ENCODE assay signal across 9 cellular contexts in genomic region chr19:43638991-43639494, GRCh38. TPM values are rescaled to one million over a fixed set of nuclear protein-coding genes. Genes with fewer than 3 reads are reported as not detected.
A peak's percentile ranks its signal among the peaks of the same experiment; 100 is the strongest.
DNase-seq lines count a peak whose midpoint lies in the region; ATAC-seq and TF ChIP-seq lines count a peak whose summit lies in the region.
"Had no signal": no experiment of that assay in that cellular context is flagged by ENCODE, and none has a peak within 500 bp of the region (broad histone marks: within the 10 kb centered on the region; RNA-seq: fewer than 3 reads in every experiment).

No MANE protein-coding gene starts in this region.

- BruUV-seq in Calu3 (replicated peaks; lab: Mats Ljungman, UMichigan), result no TSS peak

- H3K36me3 Mint-ChIP-seq in Calu3 (ENCODE audit: insufficient read depth, unreplicated experiment), result peaks cover 32% of the 10 kb centered on the region

- no peak overlapping the region for H4K91ac ChIP-seq in trophoblast cell (ENCODE audit: low read depth, low read length)

- H3K79me1 ChIP-seq in trophoblast cell (ENCODE audit: low read length), result peaks cover 6% of the 10 kb centered on the region

- H3K18ac ChIP-seq in trophoblast cell (ENCODE audit: low read length), result no peak overlapping the region

- H2BK12ac ChIP-seq in trophoblast cell (ENCODE audit: low read length), result no peak overlapping the region

- H3K4me2 ChIP-seq in trophoblast cell (ENCODE audit: low read length), result peak overlapping the region; percentile 68

- intact Hi-C loops in Calu3 (cut with micrococcal nuclease; ENCODE audit: unreplicated experiment) (no loop called here), esophagus squamous epithelium (cut with DNase I) (no loop called here), testis (cut with DNase I; ENCODE audit: low total_unique reads) (no loop called here)

- no peak overlapping the region for H2AK5ac ChIP-seq in trophoblast cell (ENCODE audit: low read length)

- no peak overlapping the region for H3K23ac ChIP-seq in trophoblast cell (ENCODE audit: low read length)

- H2BK5ac ChIP-seq in trophoblast cell (ENCODE audit: low read depth, low read length, poor library complexity), result no peak overlapping the region

- no peak overlapping the region for H3K4ac ChIP-seq in trophoblast cell (ENCODE audit: low read depth, low read length)

- peak overlapping the region; percentile 40 for H3K4me3 ChIP-seq in RWPE2 (ENCODE audit: severe bottlenecking)
- H3K4me3 ChIP-seq in esophagus squamous epithelium, result peak overlapping the region; percentile 49 to 80 (median 69)
- H3K4me3 ChIP-seq in trophoblast cell (ENCODE audit: low read depth, low read length), result peak overlapping the region; percentile 60
- H3K4me3 ChIP-seq in testis, result no peak overlapping the region

- no peak overlapping the region for H3K9ac ChIP-seq in trophoblast cell (ENCODE audit: low read length)

- peaks cover 25% of the 10 kb centered on the region for H3K4me1 Mint-ChIP-seq in Calu3 (ENCODE audit: low read depth, unreplicated experiment)

- H2BK120ac ChIP-seq in trophoblast cell (ENCODE audit: insufficient read depth, low read length, poor library complexity), result no peak overlapping the region

- peaks cover 15% of the 10 kb centered on the region for H3K27me3 ChIP-seq in RWPE2 (ENCODE audit: insufficient read depth, poor library complexity, severe bottlenecking)
- H3K27me3 ChIP-seq in esophagus squamous epithelium, result peaks cover 0 to 20% (median 0%) of the 10 kb centered on the region in 4 donors
- peaks cover 21% of the 10 kb centered on the region for H3K27me3 ChIP-seq in trophoblast cell (ENCODE audit: insufficient read depth, low read length)
- H3K27me3 ChIP-seq in testis, result no peaks in the 10 kb centered on the region

- no peaks in the 10 kb centered on the region for H3K9me3 Mint-ChIP-seq in Calu3 (ENCODE audit: low read depth, unreplicated experiment)

- ATAC-seq in RWPE2 (ENCODE audit: low read depth), result no peak
- ATAC-seq in HG03432 (IDR thresholded peaks at IDR 0.05; ENCODE audit: unreplicated experiment), result no peak
- no peak for ATAC-seq in HG02759 (IDR thresholded peaks at IDR 0.05; ENCODE audit: unreplicated experiment)
- ATAC-seq: GM12878 had no signal

- H3K27ac Mint-ChIP-seq in Calu3 (ENCODE audit: unreplicated experiment), result peak overlapping the region; percentile 70

- H4K8ac ChIP-seq in trophoblast cell (ENCODE audit: low read depth, low read length), result no peak overlapping the region

- H3K14ac ChIP-seq in trophoblast cell (ENCODE audit: low read length), result no peak overlapping the region

- peaks cover 45% of the 10 kb centered on the region for H3K27me3 Mint-ChIP-seq in Calu3 (ENCODE audit: unreplicated experiment)

- WGBS in esophagus squamous epithelium, 2 donors, result 10 to 24% methylated on average over 14 of the region's 15 CpGs
- no CpG with 5 or more reads among the region's 15 CpGs for WGBS in trophoblast cell (ENCODE audit: extremely low coverage, insufficient coverage, insufficient read length)
- WGBS in testis, 2 donors, result 9 to 11% methylated on average over 13 to 15 of the region's 15 CpGs

- no peaks in the 10 kb centered on the region for H3K79me2 ChIP-seq in trophoblast cell (ENCODE audit: control insufficient read depth, insufficient read depth, low read length, poor library complexity)

- no peak overlapping the region for H4K12ac ChIP-seq in trophoblast cell (ENCODE audit: low read depth, low read length)

- TF ChIP-seq POLR2A in esophagus squamous epithelium (IDR thresholded peaks at IDR 0.05) (no peak), testis (IDR thresholded peaks at IDR 0.05) (no peak)

- no peak for DNase-seq in Calu3
- DNase-seq in RWPE2 (ENCODE audit: low spot score), result no peak
- no peak for DNase-seq in esophagus squamous epithelium (lab: John Stamatoyannopoulos, UW)
- DNase-seq in trophoblast cell, result no peak
- no peak for DNase-seq in testis
- DNase-seq in NCI-H1694 (lab: John Stamatoyannopoulos, UW), result no peak

- H3K27ac ChIP-seq in RWPE2 (ENCODE audit: poor library complexity, severe bottlenecking) (no peak overlapping the region), esophagus squamous epithelium (peak overlapping the region in 3 of 4 donors; percentile 49 to 80 (median 75)), trophoblast cell (ENCODE audit: low read depth, low read length) (no peak overlapping the region), testis (no peak overlapping the region)

- H3K4me1 ChIP-seq in RWPE2 (ENCODE audit: insufficient read depth, poor library complexity, severe bottlenecking) (peaks cover 7% of the 10 kb centered on the region), esophagus squamous epithelium (peaks cover 13 to 54% (median 19%) of the 10 kb centered on the region in 3 donors), trophoblast cell (ENCODE audit: control insufficient read depth in 1 of 2, insufficient read depth in 2 of 2, low read length in 2 of 2) (peaks cover 13 to 21% of the 10 kb centered on the region in 2 experiments), testis (peaks cover 8% of the 10 kb centered on the region)

- CTCF ChIA-PET in Calu3 (lab: Charles Lee), result no interaction called here

- TF ChIP-seq CTCF in Calu3 (IDR thresholded peaks at IDR 0.05; ENCODE audit: unreplicated experiment) (no peak), RWPE2 (IDR thresholded peaks at IDR 0.05; ENCODE audit: poor library complexity, severe bottlenecking) (no peak), esophagus squamous epithelium (IDR thresholded peaks at IDR 0.05) (no peak), testis (IDR thresholded peaks at IDR 0.05) (no peak)

- H3K9me3 ChIP-seq in RWPE2 (ENCODE audit: severe bottlenecking) (no peaks in the 10 kb centered on the region), esophagus squamous epithelium (no peaks in the 10 kb centered on the region), trophoblast cell (ENCODE audit: insufficient read depth, low read depth, low read length) (peaks cover 5% of the 10 kb centered on the region), testis (no peaks in the 10 kb centered on the region)

- no peaks in the 10 kb centered on the region for H3K36me3 ChIP-seq in RWPE2 (ENCODE audit: low read depth)
- no peaks in the 10 kb centered on the region for H3K36me3 ChIP-seq in esophagus squamous epithelium
- no peaks in the 10 kb centered on the region for H3K36me3 ChIP-seq in trophoblast cell (ENCODE audit: control insufficient read depth in 1 of 2, insufficient read depth in 2 of 2, low read length in 2 of 2)
- no peaks in the 10 kb centered on the region for H3K36me3 ChIP-seq in testis (ENCODE audit: low read depth, missing control alignments)

- peak overlapping the region; percentile 47 for H2AFZ ChIP-seq in trophoblast cell (ENCODE audit: insufficient read depth, low read length, poor library complexity)

- H3K4me3 Mint-ChIP-seq in Calu3 (ENCODE audit: low read depth, unreplicated experiment), result peak overlapping the region; percentile 74

RNA-seq across cellular contexts. Expression of gene CADM4, which starts 0.6 kb away (rescaled TPM):
- total RNA-seq in Calu3 (2022) (14.5 and 17.5 TPM in 2 replicates), esophagus squamous epithelium (10 to 100 TPM in 3 of 4 donors, 1 to 10 TPM in 1; 8.8 to 22.8 (median 10.5) TPM), testis (1 to 10 TPM; 1.5 to 4.3 TPM)
- polyA plus RNA-seq in trophoblast cell (2013), result 5.5 and 5.8 TPM in 2 replicates
- polyA plus RNA-seq in testis (ENCODE audit: insufficient read depth, low read depth, low replicate concordance), result 7.8 TPM

RNA-seq across cellular contexts. Expression of gene ZNF428, which starts 19.6 kb away (rescaled TPM):
- 32.8 and 33.2 TPM in 2 replicates for total RNA-seq in Calu3 (2022)
- total RNA-seq in esophagus squamous epithelium, result 10 to 100 TPM in 2 of 4 donors, 1 to 10 TPM in 2; 7.9 to 19.3 (median 11.8) TPM
- polyA plus RNA-seq in trophoblast cell (2013), result 14.9 and 15.3 TPM in 2 replicates
- total RNA-seq in testis, result 10 to 100 TPM; 93.1 to 94.2 TPM
- 64.1 TPM for polyA plus RNA-seq in testis (ENCODE audit: insufficient read depth, low read depth, low replicate concordance)

RNA-seq across cellular contexts. Expression of gene SRRM5, which starts 27.2 kb away (rescaled TPM):
- total RNA-seq in Calu3 (2022), result 1.9 and 2.0 TPM in 2 replicates
- total RNA-seq in esophagus squamous epithelium, result under 1 TPM in 1 of 4 donors, not detected in 3; 0.38 TPM
- polyA plus RNA-seq in trophoblast cell (2013), result 0.27 and 0.29 TPM in 2 replicates
- 10 to 100 TPM in 1 of 2 donors, 1 to 10 TPM in 1; 8.4 to 21.3 TPM for total RNA-seq in testis
- polyA plus RNA-seq in testis (ENCODE audit: insufficient read depth, low read depth, low replicate concordance), result 36.0 TPM

RNA-seq across cellular contexts. Expression of gene PLAUR, which starts 30.9 kb away (rescaled TPM):
- total RNA-seq in Calu3 (2022) (78.2 and 147 TPM in 2 replicates), esophagus squamous epithelium (10 to 100 TPM in 1 of 4 donors, 1 to 10 TPM in 3; 6.7 to 31.9 (median 8.0) TPM), testis (1 to 10 TPM; 4.3 to 8.4 TPM)
- 15.2 and 15.6 TPM in 2 replicates for polyA plus RNA-seq in trophoblast cell (2013)
- polyA plus RNA-seq in testis (ENCODE audit: insufficient read depth, low read depth, low replicate concordance), result 7.3 TPM

RNA-seq across cellular contexts. Expression of gene ZNF576, which starts 42.6 kb away (rescaled TPM):
- total RNA-seq in Calu3 (2022), result 19.4 and 20.7 TPM in 2 replicates
- total RNA-seq in esophagus squamous epithelium, result 10 to 100 TPM in 2 of 4 donors, 1 to 10 TPM in 2; 4.2 to 16.8 (median 10.0) TPM
- 11.1 and 12.1 TPM in 2 replicates for polyA plus RNA-seq in trophoblast cell (2013)
- total RNA-seq in testis, result 10 to 100 TPM; 14.6 to 17.9 TPM
- polyA plus RNA-seq in testis (ENCODE audit: insufficient read depth, low read depth, low replicate concordance), result 23.1 TPM

Comparison
In these comparisons a context has a peak if more than half of its experiments do, and no peak if none do; other contexts are left out.
1. H3K27ac ChIP-seq: peak in esophagus squamous epithelium (3 of 4); none in RWPE2 (single experiment), trophoblast cell (single experiment) and testis (0 of 2).
2. H3K4me3 ChIP-seq: peak in RWPE2 (single experiment), esophagus squamous epithelium (4 of 4) and trophoblast cell (single experiment); none in testis (0 of 2).